In genomic region chr7:91657386-91658120, GRCh38 we compare ENCODE assay signal across 14 cellular contexts.
A peak's percentile ranks its signal among the peaks of the same experiment; 100 is the strongest.
DNase-seq lines count a peak whose midpoint lies in the region; ATAC-seq and TF ChIP-seq lines count a peak whose summit lies in the region.
"Had no signal": no experiment of that assay in that cellular context is flagged by ENCODE, and none has a peak within 500 bp of the region (broad histone marks: within the 10 kb centered on the region; RNA-seq: fewer than 3 reads in every experiment).

No MANE protein-coding gene starts in this region.

- ATAC-seq in sciatic nerve (peak; percentile 72), GM21619 (IDR thresholded peaks at IDR 0.05; ENCODE audit: unreplicated experiment) (no peak), GM18511 (IDR thresholded peaks at IDR 0.05; ENCODE audit: unreplicated experiment) (no peak), right cardiac atrium (no peak)

- H3K9ac ChIP-seq in SK-N-MC (ENCODE audit: insufficient read length) = no peak overlapping the region

- no peaks in the 10 kb centered on the region for H3K27me3 ChIP-seq in right cardiac atrium (ENCODE audit: control insufficient read depth, insufficient read depth)
- H3K27me3 ChIP-seq: SJCRH30 had no signal

- intact Hi-C loops in sciatic nerve (cut with DNase I) = no loop called here
- intact Hi-C loops in right cardiac atrium (cut with DNase I) = no loop called here

- H3K27ac ChIP-seq in SK-N-MC = peak overlapping the region; percentile 83
- H3K27ac ChIP-seq in right cardiac atrium (ENCODE audit: low read length) = no peak overlapping the region
- H3K27ac ChIP-seq: SJCRH30 had no signal

- H3K4me3 ChIP-seq in SK-N-MC (peak overlapping the region; percentile 24; the same call in 1 of the 2 replicates), fibroblast of the aortic adventitia (ENCODE audit: low read depth, low read length) (no peak overlapping the region), right cardiac atrium (ENCODE audit: low read length) (no peak overlapping the region)
- H3K4me3 ChIP-seq: SJCRH30 had no signal

- DNase-seq in GM04504 (ENCODE audit: low read depth) (peak; percentile 58), SK-N-MC (ENCODE audit: low read depth, low spot score) (no peak), fibroblast of the aortic adventitia (ENCODE audit: low read depth) (peak; percentile 99), sciatic nerve (ENCODE audit: low spot score) (no peak), KG1 (lab: John Stamatoyannopoulos, UW) (no peak), right cardiac atrium (no peak)
- DNase-seq: activated B cell treated with CpG ODN at 0.5 μM for 24 hours; DMS53; NCI-H524; nucleus accumbens; SJCRH30; stimulated activated CD4-positive, alpha-beta T cell treated with anti-CD3 and anti-CD28 coated beads, Interleukin-2, amount 100 ng/mL, for 24 hours had no signal

- 54% methylated on average over 3 of the region's 3 CpGs for WGBS in right cardiac atrium

- no peak for TF ChIP-seq CTCF in fibroblast of the aortic adventitia (IDR thresholded peaks at IDR 0.05; ENCODE audit: insufficient read depth, low read length)

- H3K9me3 ChIP-seq in SK-N-MC (ENCODE audit: low read depth, low read length) (no peaks in the 10 kb centered on the region), right cardiac atrium (ENCODE audit: control insufficient read depth, low read length) (no peaks in the 10 kb centered on the region)
- H3K9me3 ChIP-seq: SJCRH30 had no signal

- no peaks in the 10 kb centered on the region for H3K4me1 ChIP-seq in right cardiac atrium (ENCODE audit: control insufficient read depth, insufficient read depth, low read length)
- H3K4me1 ChIP-seq: SJCRH30 had no signal

- no peaks in the 10 kb centered on the region for H3K36me3 ChIP-seq in SK-N-MC (ENCODE audit: insufficient read depth, low read length)
- H3K36me3 ChIP-seq: SJCRH30 had no signal

Comparison
In these comparisons a context has a peak if more than half of its experiments do, and no peak if none do; other contexts are left out.
1. DNase-seq: peak in GM04504 (single experiment) and fibroblast of the aortic adventitia (single experiment); none in SK-N-MC (single experiment), sciatic nerve (single experiment), KG1 (single experiment) and right cardiac atrium (0 of 3).